Comparison of ENCODE assay signal across 8 cellular contexts in the genomic region with DNA sequence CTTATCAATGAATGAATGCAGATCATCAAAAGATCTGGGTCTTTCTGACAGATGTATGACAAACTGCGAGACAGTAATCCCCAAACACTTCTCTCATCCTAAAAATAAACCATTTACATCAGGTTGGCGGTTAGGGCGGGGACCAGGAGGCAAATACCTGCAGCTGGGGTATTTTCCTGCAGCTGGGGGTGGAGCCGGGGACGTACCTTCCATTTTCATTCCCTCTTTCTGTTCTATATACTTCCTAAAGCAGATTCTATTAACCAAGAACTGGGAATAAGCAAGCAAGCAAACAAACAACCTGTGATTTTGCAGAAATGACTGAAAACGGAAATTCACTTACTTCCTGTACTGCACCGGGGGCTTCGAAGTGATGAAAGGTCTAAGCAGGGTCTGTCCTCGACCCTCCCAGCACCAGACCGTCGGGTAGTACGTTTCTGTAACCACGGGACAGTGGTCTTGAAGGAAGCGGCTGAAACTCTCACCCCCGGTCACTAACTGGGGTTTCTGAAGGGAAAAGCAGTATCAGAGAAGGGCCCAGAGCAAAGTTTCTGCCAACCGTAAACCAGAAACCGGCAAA. TPM values are rescaled to one million over a fixed set of nuclear protein-coding genes. Genes with fewer than 3 reads are reported as not detected.
DNase-seq lines count a peak whose midpoint lies in the region; ATAC-seq, FAIRE-seq and TF ChIP-seq lines count a peak whose summit lies in the region.

No MANE protein-coding gene starts in this region.

- H2AFZ ChIP-seq in HCT116 (ENCODE audit: low read depth, low read length, poor library complexity, severe bottlenecking) = peak overlapping the region; percentile 84

- H3K27ac ChIP-seq in HCT116 (ENCODE audit: low read depth, low read length) = peak overlapping the region; percentile 75
- H3K27ac ChIP-seq in SK-N-MC = peak overlapping the region; percentile 71
- peak overlapping the region; percentile 81 to 95 for H3K27ac ChIP-seq in coronary artery
- H3K27ac ChIP-seq in muscle layer of colon (ENCODE audit: low read depth, low read length) = no peak overlapping the region

- no peak for TF ChIP-seq CTCF in HCT116 (IDR thresholded peaks at IDR 0.05 in 2 of 3, conservative IDR thresholded peaks at IDR 0.05 in 1 of 3; ENCODE audit: borderline replicate concordance in 1 of 3, insufficient read depth in 1 of 3, low read depth in 2 of 3, low read length in 2 of 3)
- TF ChIP-seq CTCF in coronary artery (IDR thresholded peaks at IDR 0.05) = no peak

- H3K27me3 ChIP-seq in HCT116 (ENCODE audit: insufficient read depth, low read length) (no peaks in the 10 kb centered on the region), muscle layer of colon (ENCODE audit: control insufficient read depth in 1 of 2, insufficient read depth in 2 of 2, low read length in 2 of 2) (no peaks in the 10 kb centered on the region)

- H3K36me3 ChIP-seq in HCT116 (ENCODE audit: control insufficient read depth in 1 of 2, insufficient read depth in 2 of 2, low read length in 2 of 2) (peaks cover 4 to 25% of the 10 kb centered on the region in 2 experiments; a peak in 2 of 4 replicates), SK-N-MC (ENCODE audit: insufficient read depth, low read length) (peaks cover 30% of the 10 kb centered on the region), muscle layer of colon (ENCODE audit: insufficient read depth, low read length) (no peaks in the 10 kb centered on the region)

- no peak for FAIRE-seq in urothelium cell line (lab: Jason Lieb, UNC)

- RAD21 ChIA-PET in HCT116 (lab: Charles Lee; ENCODE audit: low non-redundant PET in 1 of 2, low total read pairs in 2 of 2, uncharacterized antibody in 2 of 2, unreplicated experiment in 2 of 2) = no interaction called here

- no peaks in the 10 kb centered on the region for H3K9me2 ChIP-seq in HCT116 (ENCODE audit: insufficient read depth)

- H3K9ac ChIP-seq in HCT116 (ENCODE audit: low read length) (peak overlapping the region; percentile 82), SK-N-MC (ENCODE audit: insufficient read length) (peak overlapping the region; percentile 89), muscle layer of colon (ENCODE audit: low read length) (peak overlapping the region; percentile 49)

- intact Hi-C loops in HCT116 (cut with micrococcal nuclease) = loop anchor here (5.0 kb wide), 2 partner anchors 39 to 71 kb away; partner anchors contain the start of gene MIB1

- H3K4me3 ChIP-seq in HCT116 (replicated peaks in 1 of 2; ENCODE audit: low read depth in 1 of 2, low read length in 2 of 2) (peak overlapping the region; percentile 91 to 92), SK-N-MC (peak overlapping the region; percentile 98), coronary artery (peak overlapping the region; percentile 82), muscle layer of colon (ENCODE audit: low read depth in 1 of 2, low read length in 2 of 2) (peak overlapping the region; percentile 58 to 87)

- TF ChIP-seq RAD21 in HCT116 (IDR thresholded peaks at IDR 0.05; ENCODE audit: low read depth) = no peak

- POLR2A ChIA-PET in HCT116 (lab: Charles Lee) = interaction anchor here (0.7 to 1.9 kb wide), 2 partner anchors 17 to 37 kb away, joined by 6 to 9 read pairs; partner anchors contain the start of gene MIB1

- no peaks in the 10 kb centered on the region for H4K20me1 ChIP-seq in HCT116 (ENCODE audit: insufficient read depth)

- H3K4me2 ChIP-seq in HCT116 (ENCODE audit: low read length) = peak overlapping the region; percentile 99

- DNase-seq in DMS114 treated with DMSO at 0.1 percent for 48 hours (lab: John Stamatoyannopoulos, UW; ENCODE audit: unreplicated experiment) (peak; percentile 4), HCT116 (ENCODE audit: low read depth, low spot score) (no peak), SK-N-MC (ENCODE audit: low read depth, low spot score) (no peak), coronary artery (ENCODE audit: low spot score) (no peak), urothelium cell line (ENCODE audit: low spot score) (peak; percentile 40), NCI-H2107 (lab: John Stamatoyannopoulos, UW) (no peak)

- CTCF ChIA-PET in HCT116 (lab: Charles Lee) = no interaction called here

- ATAC-seq in HCT116 (no peak), HG02884 (IDR thresholded peaks at IDR 0.05; ENCODE audit: unreplicated experiment) (no peak)

- H3K9me3 ChIP-seq in HCT116 (ENCODE audit: control insufficient read depth in 1 of 2, insufficient read depth in 1 of 2, low read depth in 1 of 2, low read length in 2 of 2) (no peaks in the 10 kb centered on the region), SK-N-MC (ENCODE audit: low read depth, low read length) (no peaks in the 10 kb centered on the region), muscle layer of colon (ENCODE audit: low read length) (no peaks in the 10 kb centered on the region)

- H3K4me1 ChIP-seq in HCT116 (ENCODE audit: control insufficient read depth in 1 of 2, insufficient read depth in 2 of 2, low read length in 2 of 2) = peaks cover 11 to 16% of the 10 kb centered on the region in 2 experiments; a peak in 3 of 4 replicates
- H3K4me1 ChIP-seq in muscle layer of colon (ENCODE audit: insufficient read depth, low read length) = peaks cover 5% of the 10 kb centered on the region

- TF ChIP-seq POLR2A in HCT116 (IDR thresholded peaks at IDR 0.05; ENCODE audit: borderline replicate concordance, extremely low read depth, insufficient read depth, insufficient read length) = no peak

- BruUV-seq in HCT116 (replicated peaks; lab: Mats Ljungman, UMichigan) = no TSS peak

- H3K79me2 ChIP-seq in HCT116 (ENCODE audit: insufficient read depth, low read length) = peaks cover 28% of the 10 kb centered on the region

TF ChIP-seq in HCT116, 20 proteins besides CTCF, POLR2A, EP300 and RAD21:
- TF ChIP-seq ZBTB33 (IDR thresholded peaks at IDR 0.05; ENCODE audit: extremely low read depth, insufficient replicate concordance, low read length) (no peak), EZH2phosphoT487 (IDR thresholded peaks at IDR 0.05; ENCODE audit: borderline replicate concordance) (no peak), FOSL1 (IDR thresholded peaks at IDR 0.05; ENCODE audit: low read depth) (no peak), TCF7L2 (IDR thresholded peaks at IDR 0.05; ENCODE audit: borderline replicate concordance, extremely low read depth, insufficient read depth, insufficient read length) (no peak), REST (IDR thresholded peaks at IDR 0.05; ENCODE audit: low read depth) (no peak), CBX3 (IDR thresholded peaks at IDR 0.05; ENCODE audit: low read depth) (no peak)
- TF ChIP-seq, protein P1, sequence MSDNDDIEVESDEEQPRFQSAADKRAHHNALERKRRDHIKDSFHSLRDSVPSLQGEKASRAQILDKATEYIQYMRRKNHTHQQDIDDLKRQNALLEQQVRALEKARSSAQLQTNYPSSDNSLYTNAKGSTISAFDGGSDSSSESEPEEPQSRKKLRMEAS (IDR thresholded peaks at IDR 0.05) = no peak

RNA-seq across cellular contexts. Expression of gene ABHD3, which starts 1.2 kb away (rescaled TPM):
- 29.9 TPM for total RNA-seq in HCT116 (2021; ENCODE audit: unreplicated experiment)
- 20.5 and 26.1 TPM in 2 replicates for polyA plus RNA-seq in HCT116 (2012)

RNA-seq across cellular contexts. Expression of gene MIB1, which starts 37.3 kb away (rescaled TPM):
- total RNA-seq in HCT116 (2021; ENCODE audit: unreplicated experiment) = 56.1 TPM
- 21.8 and 22.8 TPM in 2 replicates for polyA plus RNA-seq in HCT116 (2012)

Comparison
In these comparisons a context has a peak if more than half of its experiments do, and no peak if none do; other contexts are left out.
1. DNase-seq: peak in DMS114 treated with DMSO at 0.1 percent for 48 hours (single experiment) and urothelium cell line (single experiment); none in HCT116 (single experiment), SK-N-MC (single experiment), coronary artery (single experiment) and NCI-H2107 (single experiment).
2. Peak in every context shown above with its lines, with median percentiles within 50 percentile points of each other: H3K4me3 ChIP-seq and H3K9ac ChIP-seq.